Comparison of ENCODE assay signal across 8 cellular contexts in the genomic region with DNA sequence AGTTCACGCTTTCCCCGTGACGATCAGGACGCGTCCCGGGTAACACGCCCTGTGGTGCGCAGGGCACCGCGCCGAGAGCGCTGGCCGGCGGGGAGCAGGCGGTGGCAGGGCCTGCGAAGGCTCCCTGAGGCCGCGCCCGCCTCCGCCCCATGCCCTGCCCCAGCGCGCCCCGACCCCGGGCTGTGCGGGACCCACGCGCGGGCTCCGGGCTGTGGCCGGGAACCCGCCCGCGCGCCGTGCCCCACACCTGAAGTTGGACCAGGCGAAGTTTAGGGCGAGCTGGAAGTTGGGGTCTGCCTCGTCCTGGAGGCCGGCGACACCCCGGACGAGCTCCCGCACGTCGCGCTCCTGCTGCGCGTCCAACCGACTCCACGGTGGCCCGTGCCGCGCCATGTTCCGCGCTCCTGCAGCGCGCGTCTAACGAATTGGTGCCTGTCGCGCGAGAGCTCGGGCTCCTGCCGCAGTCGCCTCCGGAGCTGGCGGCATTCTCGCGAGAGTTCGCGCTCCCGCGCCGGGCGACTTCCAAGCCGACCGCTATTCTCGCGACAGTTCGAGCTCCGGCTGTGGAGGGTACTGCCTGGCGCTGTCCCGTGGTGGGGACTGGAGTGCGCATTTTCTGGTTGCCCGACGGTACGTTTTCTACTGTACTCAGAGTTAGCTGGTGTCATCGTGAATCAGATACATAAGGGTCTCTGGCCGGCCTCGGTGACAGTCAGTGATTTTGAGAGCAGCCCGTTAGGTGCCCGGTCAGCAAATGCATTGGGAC. TPM values are rescaled to one million over a fixed set of nuclear protein-coding genes. Genes with fewer than 3 reads are reported as not detected.
A peak's percentile ranks its signal among the peaks of the same experiment; 100 is the strongest.
DNase-seq lines count a peak whose midpoint lies in the region; ATAC-seq and TF ChIP-seq lines count a peak whose summit lies in the region.

A gene (minus strand): TSS at position 419 of the 766 bp plus-strand sequence. CDS start 26 bp downstream, at position 393.

- peak within 1 kb of the TSS; percentile 95 for H3K27ac Mint-ChIP-seq in activated T-helper 2 cell treated with anti-CD3 and anti-CD28 coated beads, Interferon-gamma antibody, Interleukin-2, Interleukin-4, amounts not matched to agents 10 μg/mL and 5 μg/mL and 100 μg/mL, durations not matched to agents 14 hours and 24 hours and 36 hours
- H3K27ac Mint-ChIP-seq in nephron = peak within 1 kb of the TSS; percentile 92 to 94 (median 92)

- peaks cover 9% of the 10 kb centered on the region for H3K4me1 ChIP-seq in Loucy (ENCODE audit: insufficient read depth, low read length, poor library complexity, severe bottlenecking)
- peaks cover 12% of the 10 kb centered on the region for H3K4me1 ChIP-seq in RWPE2 (ENCODE audit: insufficient read depth, poor library complexity, severe bottlenecking)

- peaks cover 17% of the 10 kb centered on the region for H3K79me2 ChIP-seq in Loucy (ENCODE audit: insufficient read depth, low read length)

- no peaks in the 10 kb centered on the region for H3K9me2 ChIP-seq in Loucy (replicated peaks; ENCODE audit: low read depth, low read length)

- TF ChIP-seq CTCF in Loucy (conservative IDR thresholded peaks at IDR 0.05; ENCODE audit: low read length) (peak; percentile 40), RWPE2 (IDR thresholded peaks at IDR 0.05; ENCODE audit: poor library complexity, severe bottlenecking) (peak; percentile 25), fibroblast of the aortic adventitia (IDR thresholded peaks at IDR 0.05; ENCODE audit: insufficient read depth, low read length) (peak; percentile 64), nephron (IDR thresholded peaks at IDR 0.05; ENCODE audit: unreplicated experiment in 3 of 3) (peak; percentile 38 to 53 (median 45))

- peak; percentile 91 for DNase-seq in G401 (ENCODE audit: low spot score)
- DNase-seq in H7 = peak; percentile 95
- peak; percentile 100 for DNase-seq in RWPE2 (ENCODE audit: low spot score)
- DNase-seq in activated T-helper 2 cell treated with anti-CD3 and anti-CD28 coated beads, Interferon-gamma antibody, Interleukin-2, Interleukin-4, amounts not matched to agents 10 μg/mL and 5 μg/mL and 100 μg/mL, durations not matched to agents 14 hours and 24 hours and 36 hours (ENCODE audit: low spot score) = peak; percentile 98
- peak; percentile 99 for DNase-seq in fibroblast of the aortic adventitia (ENCODE audit: low read depth)
- peak; percentile 97 for DNase-seq in stimulated activated naive CD8-positive, alpha-beta T cell treated with anti-CD3 and anti-CD28 coated beads, Interleukin-15, Interleukin-2, amounts not matched to agents 100 U/mL and 50 U/mL, for 24 hours

- H3K27me3 ChIP-seq in H7 (ENCODE audit: control insufficient read depth, insufficient read depth, low read length) (no peaks in the 10 kb centered on the region), Loucy (ENCODE audit: insufficient read depth, low read length, poor library complexity, severe bottlenecking) (no peaks in the 10 kb centered on the region), RWPE2 (ENCODE audit: insufficient read depth, poor library complexity, severe bottlenecking) (no peaks in the 10 kb centered on the region)

- peak within 1 kb of the TSS; percentile 95 for H2AFZ ChIP-seq in Loucy (ENCODE audit: low read length)

- H3K4me1 Mint-ChIP-seq in activated T-helper 2 cell treated with anti-CD3 and anti-CD28 coated beads, Interferon-gamma antibody, Interleukin-2, Interleukin-4, amounts not matched to agents 10 μg/mL and 5 μg/mL and 100 μg/mL, durations not matched to agents 14 hours and 24 hours and 36 hours (ENCODE audit: low read depth) = peaks cover 20% of the 10 kb centered on the region
- peaks cover 8% of the 10 kb centered on the region for H3K4me1 Mint-ChIP-seq in nephron

- peak within 1 kb of the TSS; percentile 96 for H3K4me2 ChIP-seq in Loucy (ENCODE audit: low read depth, low read length, poor library complexity, severe bottlenecking)

- H3K4me3 Mint-ChIP-seq in activated T-helper 2 cell treated with anti-CD3 and anti-CD28 coated beads, Interferon-gamma antibody, Interleukin-2, Interleukin-4, amounts not matched to agents 10 μg/mL and 5 μg/mL and 100 μg/mL, durations not matched to agents 14 hours and 24 hours and 36 hours (ENCODE audit: low read depth) = peak within 1 kb of the TSS; percentile 99
- H3K4me3 Mint-ChIP-seq in nephron = peak within 1 kb of the TSS; percentile 95 to 99 (median 98)

- in situ Hi-C loops in G401 (cut with HindIII; ENCODE audit: low sequenced_read_pairs) = no loop called here

- H3K36me3 ChIP-seq in H7 (replicated peaks; ENCODE audit: control insufficient read depth, insufficient read depth, low read length) (peaks cover 4% of the 10 kb centered on the region), Loucy (ENCODE audit: insufficient read depth, low read length) (no peaks in the 10 kb centered on the region), RWPE2 (ENCODE audit: low read depth) (peaks cover 26% of the 10 kb centered on the region)

- peak; percentile 92 for ATAC-seq in RWPE2 (ENCODE audit: low read depth)
- ATAC-seq in stimulated activated naive CD8-positive, alpha-beta T cell treated with anti-CD3 and anti-CD28 coated beads, Interleukin-15, Interleukin-2, amounts not matched to agents 100 U/mL and 50 U/mL, for 24 hours = peak; percentile 98

- no peaks in the 10 kb centered on the region for H3K27me3 Mint-ChIP-seq in activated T-helper 2 cell treated with anti-CD3 and anti-CD28 coated beads, Interferon-gamma antibody, Interleukin-2, Interleukin-4, amounts not matched to agents 10 μg/mL and 5 μg/mL and 100 μg/mL, durations not matched to agents 14 hours and 24 hours and 36 hours (ENCODE audit: low read depth)
- no peaks in the 10 kb centered on the region for H3K27me3 Mint-ChIP-seq in nephron (ENCODE audit: low read depth)

- peaks cover 21% of the 10 kb centered on the region for H3K36me3 Mint-ChIP-seq in activated T-helper 2 cell treated with anti-CD3 and anti-CD28 coated beads, Interferon-gamma antibody, Interleukin-2, Interleukin-4, amounts not matched to agents 10 μg/mL and 5 μg/mL and 100 μg/mL, durations not matched to agents 14 hours and 24 hours and 36 hours (ENCODE audit: low read depth)
- peaks cover 20% of the 10 kb centered on the region for H3K36me3 Mint-ChIP-seq in nephron (ENCODE audit: low read depth)

- peak within 1 kb of the TSS; percentile 83 for H3K9ac ChIP-seq in Loucy (ENCODE audit: low read depth, low read length, poor library complexity, severe bottlenecking)

- no peaks in the 10 kb centered on the region for H3K9me3 Mint-ChIP-seq in activated T-helper 2 cell treated with anti-CD3 and anti-CD28 coated beads, Interferon-gamma antibody, Interleukin-2, Interleukin-4, amounts not matched to agents 10 μg/mL and 5 μg/mL and 100 μg/mL, durations not matched to agents 14 hours and 24 hours and 36 hours
- H3K9me3 Mint-ChIP-seq in nephron = no peaks in the 10 kb centered on the region

- intact Hi-C loops in activated T-helper 2 cell treated with anti-CD3 and anti-CD28 coated beads, Interferon-gamma antibody, Interleukin-2, Interleukin-4, amounts not matched to agents 10 μg/mL and 5 μg/mL and 100 μg/mL, durations not matched to agents 14 hours and 24 hours and 36 hours (cut with micrococcal nuclease) = loop anchor here (10.0 kb wide), 1 partner anchor 205 kb away; a partner anchor contains a TSS

- H3K9me3 ChIP-seq in Loucy (ENCODE audit: insufficient read depth, low read depth, low read length) (no peaks in the 10 kb centered on the region), RWPE2 (ENCODE audit: severe bottlenecking) (no peaks in the 10 kb centered on the region)

- H3K4me3 ChIP-seq in H7 (ENCODE audit: insufficient read depth, low read depth, low read length) = peak within 1 kb of the TSS; percentile 90
- peak within 1 kb of the TSS; percentile 80 for H3K4me3 ChIP-seq in Loucy (ENCODE audit: low read length, poor library complexity, severe bottlenecking)
- peak within 1 kb of the TSS; percentile 93 for H3K4me3 ChIP-seq in RWPE2 (ENCODE audit: severe bottlenecking)
- H3K4me3 ChIP-seq in fibroblast of the aortic adventitia (ENCODE audit: low read depth, low read length) = peak within 1 kb of the TSS; percentile 89

- peak within 1 kb of the TSS; percentile 59 for H3K27ac ChIP-seq in RWPE2 (ENCODE audit: poor library complexity, severe bottlenecking)

- 0 out of 2 replicates have a peak, but pooled peaks cover 3% of the 10 kb centered on the region for H3F3A ChIP-seq in Loucy (ENCODE audit: low read depth)

- no peaks in the 10 kb centered on the region for H4K20me1 ChIP-seq in Loucy (ENCODE audit: insufficient read depth, low read length, poor library complexity, severe bottlenecking)

RNA-seq across cellular contexts. Expression of the gene that starts here (rescaled TPM):
- total RNA-seq in G401 (2014; rRNA removed; shearing (Covaris generic)) = 23.1 and 26.3 TPM in 2 replicates
- total RNA-seq in H7 (2014; rRNA removed; shearing (Covaris generic)) = 19.2 and 26.1 TPM in 2 replicates
- total RNA-seq in activated T-helper 2 cell treated with anti-CD3 and anti-CD28 coated beads, Interferon-gamma antibody, Interleukin-2, Interleukin-4, amounts not matched to agents 10 μg/mL and 5 μg/mL and 100 μg/mL, durations not matched to agents 14 hours and 24 hours and 36 hours = 22.8 and 26.2 TPM in 2 replicates
- total RNA-seq in fibroblast of the aortic adventitia (ENCODE audit: low replicate concordance) = 17.3 and 37.5 TPM in 2 replicates

Comparison
In these comparisons a context has a peak if more than half of its experiments do, and no peak if none do; other contexts are left out.
1. Peak in every context shown above with its lines: DNase-seq, ATAC-seq, H3K4me3 ChIP-seq and H3K27ac ChIP-seq.